1 cellular context compared by ENCODE assay signal in the genomic region with DNA sequence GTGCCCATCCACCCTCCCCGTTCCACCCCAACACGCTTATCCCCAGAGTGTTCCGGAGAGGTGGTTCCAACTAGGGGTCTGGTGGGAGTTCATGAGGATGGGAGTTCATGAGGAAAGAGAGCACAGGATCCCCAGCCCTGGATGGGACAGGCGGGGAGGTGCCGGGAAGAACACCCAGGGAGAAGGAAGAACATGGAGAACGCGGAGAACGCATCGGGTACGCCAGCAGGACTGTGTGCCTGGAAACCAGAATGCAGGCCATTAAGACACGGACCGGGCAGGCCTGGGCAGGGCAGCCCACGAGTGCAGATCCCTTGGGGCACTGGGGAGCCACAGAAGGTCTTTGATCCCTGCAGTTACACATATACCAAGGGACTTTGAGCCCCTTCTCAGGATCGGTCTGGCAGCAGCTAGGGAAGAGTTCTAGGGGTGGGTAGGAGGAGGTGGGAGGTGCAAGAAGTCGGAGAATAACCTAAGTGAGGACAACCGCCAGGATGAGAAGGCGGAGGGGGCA.
TF ChIP-seq lines count a peak whose summit lies in the region.

No MANE protein-coding gene starts in this region.

TF ChIP-seq in HEK293, 187 proteins besides CTCF, POLR2A, EP300 and RAD21 (continued from another document):
- TF ChIP-seq PATZ1 (tag by site-specific recombination; IDR thresholded peaks at IDR 0.05): no peak
- no peak for TF ChIP-seq ZNF266 (tag by site-specific recombination; IDR thresholded peaks at IDR 0.05; ENCODE audit: low read depth)
- no peak for TF ChIP-seq ZNF248 (tag by site-specific recombination; IDR thresholded peaks at IDR 0.05)
- TF ChIP-seq ZNF600 (tag by site-specific recombination; IDR thresholded peaks at IDR 0.05): peak; percentile 19; the same call in 1 of the 2 replicates
- no peak for TF ChIP-seq ZNF416 (tag by site-specific recombination; IDR thresholded peaks at IDR 0.05)
- TF ChIP-seq ZNF596 (tag by site-specific recombination; IDR thresholded peaks at IDR 0.05): no peak
